In the genomic region with DNA sequence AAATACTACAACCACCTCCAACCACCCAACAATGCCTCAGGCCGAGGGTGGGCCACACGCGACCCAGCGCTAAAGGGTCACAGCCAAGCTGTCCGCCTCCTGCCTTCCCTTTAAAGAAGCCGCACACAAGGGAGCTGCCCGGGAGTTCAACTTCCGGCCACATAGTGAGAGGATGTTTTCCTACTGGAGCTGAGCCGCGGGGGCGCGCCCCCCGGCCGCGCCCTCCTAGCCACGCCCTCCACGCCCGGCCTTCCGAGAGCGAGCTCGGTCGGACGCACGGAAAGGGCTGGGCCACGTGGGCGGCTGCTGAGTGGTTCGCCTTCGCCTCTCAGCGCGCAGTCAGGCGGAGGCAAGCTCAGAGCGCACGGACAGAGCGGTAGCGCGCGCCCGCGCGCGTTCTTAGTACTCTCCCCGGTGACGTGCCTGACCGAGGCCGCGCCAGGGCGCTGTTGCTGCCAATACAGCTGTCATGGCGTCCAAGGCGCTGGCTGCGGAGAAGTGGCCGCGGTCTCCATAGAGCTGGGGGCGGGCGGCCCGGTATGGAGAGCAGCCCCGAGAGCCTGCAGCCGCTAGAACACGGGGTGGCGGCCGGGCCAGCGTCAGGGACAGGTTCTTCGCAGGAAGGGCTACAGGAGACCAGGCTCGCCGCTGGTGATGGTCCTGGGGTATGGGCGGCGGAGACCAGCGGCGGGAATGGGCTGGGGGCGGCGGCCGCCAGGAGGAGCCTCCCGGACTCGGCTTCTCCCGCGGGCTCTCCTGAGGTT, we compare ENCODE assay signal across 1 cellular context.
TF ChIP-seq lines count a peak whose summit lies in the region.

A gene with protein sequence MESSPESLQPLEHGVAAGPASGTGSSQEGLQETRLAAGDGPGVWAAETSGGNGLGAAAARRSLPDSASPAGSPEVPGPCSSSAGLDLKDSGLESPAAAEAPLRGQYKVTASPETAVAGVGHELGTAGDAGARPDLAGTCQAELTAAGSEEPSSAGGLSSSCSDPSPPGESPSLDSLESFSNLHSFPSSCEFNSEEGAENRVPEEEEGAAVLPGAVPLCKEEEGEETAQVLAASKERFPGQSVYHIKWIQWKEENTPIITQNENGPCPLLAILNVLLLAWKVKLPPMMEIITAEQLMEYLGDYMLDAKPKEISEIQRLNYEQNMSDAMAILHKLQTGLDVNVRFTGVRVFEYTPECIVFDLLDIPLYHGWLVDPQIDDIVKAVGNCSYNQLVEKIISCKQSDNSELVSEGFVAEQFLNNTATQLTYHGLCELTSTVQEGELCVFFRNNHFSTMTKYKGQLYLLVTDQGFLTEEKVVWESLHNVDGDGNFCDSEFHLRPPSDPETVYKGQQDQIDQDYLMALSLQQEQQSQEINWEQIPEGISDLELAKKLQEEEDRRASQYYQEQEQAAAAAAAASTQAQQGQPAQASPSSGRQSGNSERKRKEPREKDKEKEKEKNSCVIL (plus strand): TSS at position 446 of the 764 bp plus-strand sequence. CDS start 94 bp downstream, at position 540.

TF ChIP-seq in HCT116, 20 proteins besides CTCF, POLR2A, EP300 and RAD21 (continued from another document):
- TF ChIP-seq, protein P1, sequence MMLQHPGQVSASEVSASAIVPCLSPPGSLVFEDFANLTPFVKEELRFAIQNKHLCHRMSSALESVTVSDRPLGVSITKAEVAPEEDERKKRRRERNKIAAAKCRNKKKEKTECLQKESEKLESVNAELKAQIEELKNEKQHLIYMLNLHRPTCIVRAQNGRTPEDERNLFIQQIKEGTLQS (IDR thresholded peaks at IDR 0.05) = no peak
- TF ChIP-seq, protein P2, sequence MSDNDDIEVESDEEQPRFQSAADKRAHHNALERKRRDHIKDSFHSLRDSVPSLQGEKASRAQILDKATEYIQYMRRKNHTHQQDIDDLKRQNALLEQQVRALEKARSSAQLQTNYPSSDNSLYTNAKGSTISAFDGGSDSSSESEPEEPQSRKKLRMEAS (IDR thresholded peaks at IDR 0.05) = peak; percentile 97
- TF ChIP-seq, protein P3, sequence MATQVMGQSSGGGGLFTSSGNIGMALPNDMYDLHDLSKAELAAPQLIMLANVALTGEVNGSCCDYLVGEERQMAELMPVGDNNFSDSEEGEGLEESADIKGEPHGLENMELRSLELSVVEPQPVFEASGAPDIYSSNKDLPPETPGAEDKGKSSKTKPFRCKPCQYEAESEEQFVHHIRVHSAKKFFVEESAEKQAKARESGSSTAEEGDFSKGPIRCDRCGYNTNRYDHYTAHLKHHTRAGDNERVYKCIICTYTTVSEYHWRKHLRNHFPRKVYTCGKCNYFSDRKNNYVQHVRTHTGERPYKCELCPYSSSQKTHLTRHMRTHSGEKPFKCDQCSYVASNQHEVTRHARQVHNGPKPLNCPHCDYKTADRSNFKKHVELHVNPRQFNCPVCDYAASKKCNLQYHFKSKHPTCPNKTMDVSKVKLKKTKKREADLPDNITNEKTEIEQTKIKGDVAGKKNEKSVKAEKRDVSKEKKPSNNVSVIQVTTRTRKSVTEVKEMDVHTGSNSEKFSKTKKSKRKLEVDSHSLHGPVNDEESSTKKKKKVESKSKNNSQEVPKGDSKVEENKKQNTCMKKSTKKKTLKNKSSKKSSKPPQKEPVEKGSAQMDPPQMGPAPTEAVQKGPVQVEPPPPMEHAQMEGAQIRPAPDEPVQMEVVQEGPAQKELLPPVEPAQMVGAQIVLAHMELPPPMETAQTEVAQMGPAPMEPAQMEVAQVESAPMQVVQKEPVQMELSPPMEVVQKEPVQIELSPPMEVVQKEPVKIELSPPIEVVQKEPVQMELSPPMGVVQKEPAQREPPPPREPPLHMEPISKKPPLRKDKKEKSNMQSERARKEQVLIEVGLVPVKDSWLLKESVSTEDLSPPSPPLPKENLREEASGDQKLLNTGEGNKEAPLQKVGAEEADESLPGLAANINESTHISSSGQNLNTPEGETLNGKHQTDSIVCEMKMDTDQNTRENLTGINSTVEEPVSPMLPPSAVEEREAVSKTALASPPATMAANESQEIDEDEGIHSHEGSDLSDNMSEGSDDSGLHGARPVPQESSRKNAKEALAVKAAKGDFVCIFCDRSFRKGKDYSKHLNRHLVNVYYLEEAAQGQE (IDR thresholded peaks at IDR 0.05; ENCODE audit: low read depth) = no peak
- TF ChIP-seq EZH2 (IDR thresholded peaks at IDR 0.05) = no peak
- TF ChIP-seq POLR2AphosphoS5 (IDR thresholded peaks at IDR 0.05; ENCODE audit: low read depth, low read length) = peak; percentile 92
- no peak for TF ChIP-seq ZFX (IDR thresholded peaks at IDR 0.05)
- TF ChIP-seq JUND (IDR thresholded peaks at IDR 0.05) = peak; percentile 45; the same call in 1 of the 2 replicates
- no peak for TF ChIP-seq FOSL1 (IDR thresholded peaks at IDR 0.05; ENCODE audit: low read depth)
- peak; percentile 79; the same call in 1 of the 2 replicates for TF ChIP-seq CBX3 (IDR thresholded peaks at IDR 0.05; ENCODE audit: low read depth)
- no peak for TF ChIP-seq CEBPB (IDR thresholded peaks at IDR 0.05; ENCODE audit: low read depth)
- TF ChIP-seq EZH2phosphoT487 (IDR thresholded peaks at IDR 0.05; ENCODE audit: borderline replicate concordance) = no peak
- TF ChIP-seq TCF7L2 (IDR thresholded peaks at IDR 0.05; ENCODE audit: borderline replicate concordance, extremely low read depth, insufficient read depth, insufficient read length) = peak; percentile 96
